Comparison of ENCODE assay signal across 27 cellular contexts in genomic region chr1:17719874-17720273, GRCh38. TPM values are rescaled to one million over a fixed set of nuclear protein-coding genes. Genes with fewer than 3 reads are reported as not detected.
DNase-seq lines count a peak whose midpoint lies in the region; ATAC-seq and TF ChIP-seq lines count a peak whose summit lies in the region.
"Had no signal": no experiment of that assay in that cellular context is flagged by ENCODE, and none has a peak within 500 bp of the region (broad histone marks: within the 10 kb centered on the region; RNA-seq: fewer than 3 reads in every experiment).

No MANE protein-coding gene starts in this region.

- no peak for TF ChIP-seq EP300 in upper lobe of left lung (IDR thresholded peaks at IDR 0.05)

- H3K4me3 ChIP-seq in cardiac fibroblast (replicated peaks in 1 of 2; ENCODE audit: low read depth in 2 of 2, low read length in 2 of 2): no peak overlapping the region
- no peak overlapping the region for H3K4me3 ChIP-seq in osteoblast (ENCODE audit: insufficient read depth, low read length)
- no peak overlapping the region for H3K4me3 ChIP-seq in upper lobe of left lung
- H3K4me3 ChIP-seq: adrenal gland, hepatocyte, mucosa of descending colon, psoas muscle, thoracic aorta had no signal

- peak; percentile 43 for DNase-seq in EH (ENCODE audit: low read depth)
- peak; percentile 75 for DNase-seq in M059J (ENCODE audit: low read depth)
- DNase-seq in cardiac fibroblast (ENCODE audit: low read depth in 2 of 2): peak; percentile 11 to 42
- no peak for DNase-seq in osteoblast (ENCODE audit: insufficient read length, low spot score, missing footprints)
- DNase-seq in NCI-H2227 treated with DMSO at 0.1 percent for 48 hours (lab: John Stamatoyannopoulos, UW): no peak
- DNase-seq in upper lobe of left lung: no peak
- DNase-seq: activated CD8-positive, alpha-beta T cell treated with anti-CD3 and anti-CD28 coated beads for 36 hours; central memory CD4-positive, alpha-beta T cell; foreskin melanocyte; mucosa of descending colon; NCI-H1694 treated with DMSO at 0.1 percent for 48 hours; NCI-H748 treated with DMSO at 0.1 percent for 48 hours; psoas muscle; small intestine; stimulated activated CD4-positive, alpha-beta T cell treated with anti-CD3 and anti-CD28 coated beads, Interleukin-2, amount 100 ng/mL, for 24 hours; stimulated activated naive B cell treated with anti-CD40 and anti-IgM and Interleukin-4, amounts not matched to agents 10 μg/mL and 1 μg/mL and 100 μg/mL, for 72 hours had no signal

- H3K36me3 ChIP-seq in osteoblast (ENCODE audit: insufficient read depth, low read length) (no peaks in the 10 kb centered on the region), upper lobe of left lung (no peaks in the 10 kb centered on the region)
- H3K36me3 ChIP-seq: adrenal gland, thoracic aorta had no signal

- no peaks in the 10 kb centered on the region for H3K27me3 ChIP-seq in osteoblast (ENCODE audit: insufficient read depth, low read length)
- H3K27me3 ChIP-seq in upper lobe of left lung: no peaks in the 10 kb centered on the region
- H3K27me3 ChIP-seq: adrenal gland, hepatocyte had no signal

- H3K4me2 ChIP-seq in osteoblast (ENCODE audit: insufficient read depth, low read length): no peak overlapping the region
- H3K4me2 ChIP-seq: hepatocyte, KMS-11 had no signal

- H3K9me3 ChIP-seq in osteoblast (ENCODE audit: low read depth, low read length): no peaks in the 10 kb centered on the region
- no peaks in the 10 kb centered on the region for H3K9me3 ChIP-seq in upper lobe of left lung
- H3K9me3 ChIP-seq: adrenal gland, mucosa of descending colon, psoas muscle, thoracic aorta had no signal

- peak overlapping the region; percentile 11 for H2AFZ ChIP-seq in osteoblast (ENCODE audit: low read length)
- H2AFZ ChIP-seq: hepatocyte had no signal

- peaks cover 8% of the 10 kb centered on the region for H3K4me1 ChIP-seq in osteoblast (ENCODE audit: insufficient read depth, low read length)
- H3K4me1 ChIP-seq in upper lobe of left lung: no peaks in the 10 kb centered on the region
- H3K4me1 ChIP-seq: adrenal gland, psoas muscle had no signal

- ATAC-seq in HG03571 (IDR thresholded peaks at IDR 0.05; ENCODE audit: unreplicated experiment) (no peak), upper lobe of left lung (ENCODE audit: low FRiP score in 2 of 2) (no peak), HG02852 (IDR thresholded peaks at IDR 0.05; ENCODE audit: unreplicated experiment) (no peak)
- ATAC-seq: activated CD8-positive, alpha-beta T cell treated with anti-CD3 and anti-CD28 coated beads for 36 hours; mucosa of descending colon; psoas muscle; Right ventricle myocardium inferior; stimulated activated naive B cell treated with anti-CD40 and anti-IgM and Interleukin-4, amounts not matched to agents 10 μg/mL and 1 μg/mL and 100 μg/mL, for 72 hours had no signal

- no peaks in the 10 kb centered on the region for H4K20me1 ChIP-seq in osteoblast (ENCODE audit: insufficient read depth, low read length)

- TF ChIP-seq CTCF in cardiac fibroblast (IDR thresholded peaks at IDR 0.05; ENCODE audit: low read depth, low read length): no peak
- TF ChIP-seq CTCF in osteoblast (IDR thresholded peaks at IDR 0.05; ENCODE audit: extremely low read depth, low read depth, low read length): no peak
- no peak for TF ChIP-seq CTCF in upper lobe of left lung (IDR thresholded peaks at IDR 0.05)

- no peaks in the 10 kb centered on the region for H3K79me2 ChIP-seq in osteoblast (ENCODE audit: insufficient read depth, low read length)
- H3K79me2 ChIP-seq: hepatocyte had no signal

- no peak for TF ChIP-seq POLR2A in upper lobe of left lung (IDR thresholded peaks at IDR 0.05)

- H3K27ac ChIP-seq in osteoblast (ENCODE audit: low read depth, low read length) (no peak overlapping the region), upper lobe of left lung (no peak overlapping the region)
- H3K27ac ChIP-seq: adrenal gland, hepatocyte, KMS-11, psoas muscle, thoracic aorta had no signal

- WGBS in upper lobe of left lung, 2 donors: 72 to 82% methylated on average over 3 to 5 of the region's 5 CpGs

RNA-seq across cellular contexts. Expression of gene ACTL8, which starts 35.3 kb away (rescaled TPM):
- total RNA-seq in M059J (2014; rRNA removed; shearing (Covaris generic)): 0.07 and 0.39 TPM in 2 replicates
- total RNA-seq in osteoblast: not detected in 2 replicates
- not detected for total RNA-seq in upper lobe of left lung
- total RNA-seq: activated CD8-positive, alpha-beta T cell treated with anti-CD3 and anti-CD28 coated beads for 36 hours; adrenal gland; dermis microvascular lymphatic vessel endothelial cell; endothelial cell of umbilical vein; hepatocyte; liver; neural crest cell; psoas muscle; Right ventricle myocardium inferior; thoracic aorta had no signal

Comparison
In these comparisons a context has a peak if more than half of its experiments do, and no peak if none do; other contexts are left out.
1. DNase-seq: peak in EH (single experiment), M059J (single experiment) and cardiac fibroblast (2 of 2); none in osteoblast (single experiment), NCI-H2227 treated with DMSO at 0.1 percent for 48 hours (single experiment) and upper lobe of left lung (0 of 2).